In genomic region chr5:57298295-57298984, GRCh38 we compare ENCODE assay signal across 8 cellular contexts.
A peak's percentile ranks its signal among the peaks of the same experiment; 100 is the strongest.
DNase-seq lines count a peak whose midpoint lies in the region; ATAC-seq and TF ChIP-seq lines count a peak whose summit lies in the region.

No MANE protein-coding gene starts in this region.

- H3K27me3 Mint-ChIP-seq in Calu3 (ENCODE audit: unreplicated experiment): no peaks in the 10 kb centered on the region

- H3K36me3 Mint-ChIP-seq in Calu3 (ENCODE audit: insufficient read depth, unreplicated experiment): peaks cover 4% of the 10 kb centered on the region

- H3K27ac Mint-ChIP-seq in Calu3 (ENCODE audit: unreplicated experiment): peak overlapping the region; percentile 40

- CTCF ChIA-PET in Calu3 (lab: Charles Lee): interaction anchor here (0.8 to 1.5 kb wide), 12 partner anchors 196 to 1169 kb away, joined by 3 to 11 read pairs (median 6); partner anchors contain the start of gene PLK2

- DNase-seq in Calu3: peak; percentile 92
- DNase-seq in LoVo (ENCODE audit: low spot score): peak; percentile 96
- DNase-seq in SHP77 treated with DMSO at 0.1 percent for 48 hours (lab: John Stamatoyannopoulos, UW): peak; percentile 52
- peak; percentile 91 for DNase-seq in activated effector memory CD4-positive, alpha-beta T cell treated with anti-CD3 and anti-CD28 coated beads, Interleukin-2, amount 50 U/mL, for 16 hours
- DNase-seq in foreskin melanocyte: peak; percentile 64
- DNase-seq in omental fat pad (ENCODE audit: low spot score): peak; percentile 79
- peak; percentile 12 for DNase-seq in thoracic aorta (ENCODE audit: low spot score)

- no peaks in the 10 kb centered on the region for H3K9me3 ChIP-seq in thoracic aorta

- peaks cover 2% of the 10 kb centered on the region for H3K9me3 Mint-ChIP-seq in Calu3 (ENCODE audit: low read depth, unreplicated experiment)

- no peak overlapping the region for H3K4me3 Mint-ChIP-seq in Calu3 (ENCODE audit: low read depth, unreplicated experiment)

- H3K27me3 ChIP-seq in thoracic aorta (replicated peaks; ENCODE audit: insufficient read depth): no peaks in the 10 kb centered on the region

- TF ChIP-seq CTCF in Calu3 (IDR thresholded peaks at IDR 0.05; ENCODE audit: unreplicated experiment) (peak; percentile 64), omental fat pad (IDR thresholded peaks at IDR 0.05) (peak in 1 of 3 donors; percentile 24), thoracic aorta (IDR thresholded peaks at IDR 0.05) (peak; percentile 85)

- peak; percentile 75 for ATAC-seq in GM21528 (IDR thresholded peaks at IDR 0.05; ENCODE audit: low FRiP score, unreplicated experiment)
- ATAC-seq in omental fat pad (ENCODE audit: low FRiP score): peak; percentile 90
- ATAC-seq in thoracic aorta (ENCODE audit: insufficient number of reproducible peaks, low FRiP score, low read depth): peak; percentile 32

- peak overlapping the region in 1 of 2 donors; percentile 42 for H3K27ac ChIP-seq in thoracic aorta

- H3K36me3 ChIP-seq in thoracic aorta: no peaks in the 10 kb centered on the region

- peaks cover 53% of the 10 kb centered on the region for H3K4me1 Mint-ChIP-seq in Calu3 (ENCODE audit: low read depth, unreplicated experiment)

- intact Hi-C loops in Calu3 (cut with micrococcal nuclease; ENCODE audit: unreplicated experiment): loop anchor here (1.0 to 10.0 kb wide), 5 partner anchors 396 to 1164 kb away; no protein-coding TSS in a partner anchor

- peak overlapping the region; percentile 39 for H3K4me3 ChIP-seq in thoracic aorta

- peaks cover 4 to 9% of the 10 kb centered on the region in 2 donors for H3K4me1 ChIP-seq in thoracic aorta (ENCODE audit: control insufficient read depth in 1 of 2, low read depth in 2 of 2)

- no TSS peak for BruUV-seq in Calu3 (replicated peaks; lab: Mats Ljungman, UMichigan)

Comparison
In these comparisons a context has a peak if more than half of its experiments do, and no peak if none do; other contexts are left out.
1. DNase-seq: peak in every context shown above with its lines; median percentile 96 in LoVo; 92 in Calu3; 91 in activated effector memory CD4-positive, alpha-beta T cell treated with anti-CD3 and anti-CD28 coated beads, Interleukin-2, amount 50 U/mL, for 16 hours; 79 in omental fat pad; 64 in foreskin melanocyte; 52 in SHP77 treated with DMSO at 0.1 percent for 48 hours; 12 in thoracic aorta.
2. ATAC-seq: peak in every context shown above with its lines; median percentile 90 in omental fat pad; 75 in GM21528; 32 in thoracic aorta.